Comparison of ENCODE assay signal across 22 cellular contexts in genomic region chr3:50271314-50272072, GRCh38. TPM values are rescaled to one million over a fixed set of nuclear protein-coding genes. Genes with fewer than 3 reads are reported as not detected.
DNase-seq lines count a peak whose midpoint lies in the region; ATAC-seq and TF ChIP-seq lines count a peak whose summit lies in the region.
"Had no signal": no experiment of that assay in that cellular context is flagged by ENCODE, and none has a peak within 500 bp of the region (broad histone marks: within the 10 kb centered on the region; RNA-seq: fewer than 3 reads in every experiment).

No MANE protein-coding gene starts in this region.

- peaks cover 21% of the 10 kb centered on the region for H3K4me1 Mint-ChIP-seq in T-helper 17 cell

- H3K4ac ChIP-seq in trophoblast cell (ENCODE audit: low read depth, low read length): no peak overlapping the region

- TF ChIP-seq POLR2A in suprapubic skin (IDR thresholded peaks at IDR 0.05): no peak

- ATAC-seq in T-helper 17 cell: no peak
- ATAC-seq: gastrocnemius medialis, GM12878 had no signal

- no peak overlapping the region for H3K18ac ChIP-seq in trophoblast cell (ENCODE audit: low read length)

- H3K27ac Mint-ChIP-seq in T-helper 17 cell: no peak overlapping the region

- H4K12ac ChIP-seq in trophoblast cell (ENCODE audit: low read depth, low read length): no peak overlapping the region

- H3K23ac ChIP-seq in trophoblast cell (ENCODE audit: low read length): no peak overlapping the region

- H4K8ac ChIP-seq in trophoblast cell (ENCODE audit: low read depth, low read length): no peak overlapping the region

- peak overlapping the region; percentile 5 for H4K91ac ChIP-seq in trophoblast cell (ENCODE audit: low read depth, low read length)

- H3K4me1 ChIP-seq in BLaER1: peaks cover 69% of the 10 kb centered on the region
- H3K4me1 ChIP-seq in trophoblast cell (ENCODE audit: control insufficient read depth in 1 of 2, insufficient read depth in 2 of 2, low read length in 2 of 2): peaks cover 27 to 32% of the 10 kb centered on the region in 2 experiments
- H3K4me1 ChIP-seq in suprapubic skin: peaks cover 81% of the 10 kb centered on the region

- H3K36me3 Mint-ChIP-seq in T-helper 17 cell (ENCODE audit: low read depth): peaks cover 8% of the 10 kb centered on the region
- H3K36me3 Mint-ChIP-seq: CD8-positive, alpha-beta memory T cell had no signal

- peak overlapping the region; percentile 11 for H2BK12ac ChIP-seq in trophoblast cell (ENCODE audit: low read length)

- H3K4me3 Mint-ChIP-seq in T-helper 17 cell: peak overlapping the region; percentile 66
- H3K4me3 Mint-ChIP-seq: CD8-positive, alpha-beta memory T cell had no signal

- peak overlapping the region; percentile 6 for H2AK5ac ChIP-seq in trophoblast cell (ENCODE audit: low read length)

- peaks cover 25% of the 10 kb centered on the region for H4K20me1 ChIP-seq in BLaER1

- H3K4me3 ChIP-seq in BLaER1 (no peak overlapping the region), trophoblast cell (ENCODE audit: low read depth, low read length) (no peak overlapping the region), suprapubic skin (no peak overlapping the region)
- H3K4me3 ChIP-seq: gastrocnemius medialis, GM12878 had no signal

- TF ChIP-seq EP300 in suprapubic skin (IDR thresholded peaks at IDR 0.05): no peak

- 0 out of 2 replicates have a peak overlapping the region, but pooled peaks have one; percentile 19 for H3K9ac ChIP-seq in BLaER1
- H3K9ac ChIP-seq in trophoblast cell (ENCODE audit: low read length): no peak overlapping the region

- no peaks in the 10 kb centered on the region for H3K79me2 ChIP-seq in trophoblast cell (ENCODE audit: control insufficient read depth, insufficient read depth, low read length, poor library complexity)

- H2BK5ac ChIP-seq in trophoblast cell (ENCODE audit: low read depth, low read length, poor library complexity): no peak overlapping the region

- H3K27ac ChIP-seq in BLaER1: no peak overlapping the region
- H3K27ac ChIP-seq in layer of hippocampus (ENCODE audit: low read depth, low read length): peak overlapping the region; percentile 100
- H3K27ac ChIP-seq in trophoblast cell (ENCODE audit: low read depth, low read length): no peak overlapping the region
- H3K27ac ChIP-seq in suprapubic skin: no peak overlapping the region
- H3K27ac ChIP-seq: gastrocnemius medialis had no signal

- H3K36me3 ChIP-seq in BLaER1 (no peaks in the 10 kb centered on the region), trophoblast cell (ENCODE audit: control insufficient read depth in 1 of 2, insufficient read depth in 2 of 2, low read length in 2 of 2) (no peaks in the 10 kb centered on the region), suprapubic skin (no peaks in the 10 kb centered on the region)
- H3K36me3 ChIP-seq: gastrocnemius medialis had no signal

- DNase-seq in T-helper 17 cell (no peak), trophoblast cell (peak; percentile 55 to 71), dermis blood vessel endothelial cell (no peak), NCI-H2081 treated with DMSO at 0.1 percent for 48 hours (lab: John Stamatoyannopoulos, UW) (no peak), suprapubic skin (ENCODE audit: low spot score in 2 of 2) (no peak), hypothalamus (lab: John Stamatoyannopoulos, UW) (no peak)
- DNase-seq: activated CD8-positive, alpha-beta memory T cell treated with anti-CD3 and anti-CD28 coated beads, Interleukin-2, amount 50 U/mL, for 4 hours; activated naive CD4-positive, alpha-beta T cell treated with Interleukin-2 at 50 U/mL for 16 hours; CD8-positive, alpha-beta memory T cell; gastrocnemius medialis; GOT3; Kasumi-1; NCI-H1417; NCI-H2227 treated with DMSO at 0.1 percent for 48 hours; SHP77; stimulated activated CD4-positive, alpha-beta T cell treated with anti-CD3 and anti-CD28 coated beads, Interleukin-4, amount 100 ng/mL, for 1 hour had no signal

- no peak overlapping the region for H2BK120ac ChIP-seq in trophoblast cell (ENCODE audit: insufficient read depth, low read length, poor library complexity)

- H3K9me3 ChIP-seq in BLaER1 (no peaks in the 10 kb centered on the region), T-helper 17 cell (ENCODE audit: control insufficient read depth, low read length, poor library complexity, severe bottlenecking) (no peaks in the 10 kb centered on the region), trophoblast cell (ENCODE audit: insufficient read depth, low read depth, low read length) (peaks cover 7% of the 10 kb centered on the region), suprapubic skin (no peaks in the 10 kb centered on the region)
- H3K9me3 ChIP-seq: gastrocnemius medialis had no signal

- no peak for TF ChIP-seq CTCF in suprapubic skin (IDR thresholded peaks at IDR 0.05)

- WGBS in trophoblast cell (ENCODE audit: extremely low coverage, insufficient coverage, insufficient read length): no CpG with 5 or more reads among the region's 10 CpGs
- WGBS in suprapubic skin: 77% methylated on average over 9 of the region's 10 CpGs

- H3K4me2 ChIP-seq in BLaER1 (no peak overlapping the region), trophoblast cell (ENCODE audit: low read length) (no peak overlapping the region)

- H3K27me3 ChIP-seq in BLaER1 (peaks cover 67% of the 10 kb centered on the region), layer of hippocampus (ENCODE audit: control insufficient read depth, insufficient read depth, low read length) (peaks cover 2% of the 10 kb centered on the region), trophoblast cell (ENCODE audit: insufficient read depth, low read length) (peaks cover 11% of the 10 kb centered on the region), suprapubic skin (peaks cover 23% of the 10 kb centered on the region)
- H3K27me3 ChIP-seq: gastrocnemius medialis had no signal

- H3K79me1 ChIP-seq in trophoblast cell (ENCODE audit: low read length): peaks cover 8% of the 10 kb centered on the region

- H3K14ac ChIP-seq in trophoblast cell (ENCODE audit: low read length): no peak overlapping the region

- no peak overlapping the region for H2AFZ ChIP-seq in trophoblast cell (ENCODE audit: insufficient read depth, low read length, poor library complexity)

- peaks cover 30% of the 10 kb centered on the region for H3K27me3 Mint-ChIP-seq in T-helper 17 cell

RNA-seq across cellular contexts. Expression of gene SEMA3B, which starts 2.5 kb away (rescaled TPM):
- total RNA-seq in T-helper 17 cell (1 to 10 TPM; 1.7 to 1.8 TPM), dermis blood vessel endothelial cell (0.51 and 1.4 TPM in 2 replicates), suprapubic skin (1 to 10 TPM; 2.9 to 5.2 (median 4.1) TPM)
- polyA plus RNA-seq in trophoblast cell (2013): 1.8 and 2.0 TPM in 2 replicates
- polyA plus RNA-seq: CD8-positive, alpha-beta memory T cell had no signal

RNA-seq across cellular contexts. Expression of gene LSMEM2, which starts 7.4 kb away (rescaled TPM):
- total RNA-seq in T-helper 17 cell (not detected), dermis blood vessel endothelial cell (not detected in 2 replicates), suprapubic skin (under 1 TPM in 1 of 4 donors, not detected in 3; 0.30 TPM)
- polyA plus RNA-seq in trophoblast cell (2013): 0.06 and 0.08 TPM in 2 replicates
- total RNA-seq: CD8-positive, alpha-beta memory T cell; epithelial cell of proximal tubule; GM12878; omental fat pad; ureter had no signal
- polyA plus RNA-seq: CD8-positive, alpha-beta memory T cell had no signal

RNA-seq across cellular contexts. Expression of gene IFRD2, which starts 20.7 kb away (rescaled TPM):
- total RNA-seq in T-helper 17 cell: 10 to 100 TPM; 46.7 to 49.2 TPM
- 36.9 and 37.3 TPM in 2 replicates for polyA plus RNA-seq in trophoblast cell (2013)
- total RNA-seq in dermis blood vessel endothelial cell: 92.2 and 113 TPM in 2 replicates
- 10 to 100 TPM; 56.3 to 84.9 (median 75.2) TPM for total RNA-seq in suprapubic skin

RNA-seq across cellular contexts. Expression of gene HYAL3, which starts 27.7 kb away (rescaled TPM):
- 1 to 10 TPM; 2.7 to 3.7 TPM for total RNA-seq in T-helper 17 cell
- 10.8 and 11.2 TPM in 2 replicates for polyA plus RNA-seq in trophoblast cell (2013)
- total RNA-seq in dermis blood vessel endothelial cell: 24.0 and 28.1 TPM in 2 replicates
- total RNA-seq in suprapubic skin: 1 to 10 TPM; 2.5 to 7.8 (median 6.1) TPM

RNA-seq across cellular contexts. Expression of gene NAA80, which starts 27.7 kb away (rescaled TPM):
- total RNA-seq in T-helper 17 cell (10 to 100 TPM; 35.3 to 42.9 TPM), dermis blood vessel endothelial cell (4.9 and 7.3 TPM in 2 replicates), suprapubic skin (10 to 100 TPM; 19.5 to 23.4 (median 20.3) TPM)
- polyA plus RNA-seq in trophoblast cell (2013): 17.6 and 17.7 TPM in 2 replicates

Comparison
In these comparisons a context has a peak if more than half of its experiments do, and no peak if none do; other contexts are left out.
1. DNase-seq: peak in trophoblast cell (2 of 2); none in T-helper 17 cell (0 of 3), dermis blood vessel endothelial cell (single experiment), NCI-H2081 treated with DMSO at 0.1 percent for 48 hours (single experiment), suprapubic skin (0 of 2) and hypothalamus (0 of 51).